Comparison of ENCODE assay signal across 1 cellular context in genomic region chrX:30831082-30831481, GRCh38.
TF ChIP-seq lines count a peak whose summit lies in the region.

No MANE protein-coding gene starts in this region.

TF ChIP-seq in GM23338, 12 proteins besides CTCF, POLR2A, EP300 and RAD21:
- TF ChIP-seq ZNF462 (CRISPR knock-in tag; IDR thresholded peaks at IDR 0.05) (no peak), STAT1 (IDR thresholded peaks at IDR 0.05; ENCODE audit: unreplicated experiment) (no peak), ZNF331 (CRISPR knock-in tag; IDR thresholded peaks at IDR 0.05; ENCODE audit: low read depth) (no peak), ETS1 (IDR thresholded peaks at IDR 0.05) (no peak), REST (IDR thresholded peaks at IDR 0.05; ENCODE audit: unreplicated experiment) (no peak), ZNF114 (CRISPR knock-in tag; IDR thresholded peaks at IDR 0.05) (no peak), EZH2 (IDR thresholded peaks at IDR 0.05; ENCODE audit: low read depth, unreplicated experiment) (no peak), NANOG (IDR thresholded peaks at IDR 0.05; ENCODE audit: borderline replicate concordance) (no peak), POLR2AphosphoS5 (IDR thresholded peaks at IDR 0.05; ENCODE audit: low read depth) (no peak), EZH2phosphoT487 (IDR thresholded peaks at IDR 0.05; ENCODE audit: unreplicated experiment) (no peak), JUNB (IDR thresholded peaks at IDR 0.05; ENCODE audit: unreplicated experiment) (no peak), CREB1 (CRISPR knock-in tag; IDR thresholded peaks at IDR 0.05; ENCODE audit: low read depth) (no peak)
